In the genomic region with DNA sequence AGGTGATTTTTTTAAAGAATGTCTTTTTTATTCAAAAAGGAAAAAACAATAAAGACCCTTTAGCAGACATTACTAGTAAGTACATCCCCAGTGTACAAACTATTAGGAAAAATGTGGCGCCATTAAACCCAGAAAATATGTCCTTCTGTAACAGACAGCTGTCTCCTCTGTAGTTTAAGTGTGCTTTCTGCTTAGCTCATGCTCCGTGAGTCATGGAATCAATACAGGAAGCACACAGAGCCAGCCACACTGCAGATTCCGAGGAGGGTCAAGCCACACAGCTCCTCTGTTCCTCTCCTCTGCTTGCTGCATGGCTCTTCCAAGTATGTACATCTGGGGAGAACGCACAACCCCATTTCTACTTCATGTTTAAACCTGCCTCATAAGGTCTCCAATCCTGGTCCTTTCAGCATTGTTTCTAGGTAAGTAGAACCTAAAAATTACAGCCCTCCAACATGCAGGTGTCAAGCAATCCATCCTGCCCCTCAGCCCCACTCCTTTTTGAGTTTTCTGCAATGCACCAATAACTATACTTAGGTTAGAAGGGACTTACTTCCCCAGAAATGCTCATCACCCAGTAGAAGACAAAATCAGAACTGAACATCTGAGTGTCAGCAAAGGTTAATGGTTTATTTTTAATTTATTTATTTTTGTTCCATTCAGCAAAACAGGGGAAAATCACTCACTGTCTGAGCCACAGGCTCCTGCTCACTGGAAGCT, we compare ENCODE assay signal across 8 cellular contexts. TPM values are rescaled to one million over a fixed set of nuclear protein-coding genes. Genes with fewer than 3 reads are reported as not detected.
DNase-seq lines count a peak whose midpoint lies in the region; ATAC-seq and TF ChIP-seq lines count a peak whose summit lies in the region.

No MANE protein-coding gene starts in this region.

- peak overlapping the region; percentile 18; the same call in 1 of the 2 replicates for H3K4me3 Mint-ChIP-seq in WTC11

- H3K9me3 Mint-ChIP-seq in WTC11, result no peaks in the 10 kb centered on the region

- no peaks in the 10 kb centered on the region for H3K36me3 Mint-ChIP-seq in WTC11

- H3K4me1 ChIP-seq in foreskin keratinocyte (peaks cover 13% of the 10 kb centered on the region), ovary (ENCODE audit: insufficient read depth) (peaks cover 14% of the 10 kb centered on the region)

- ATAC-seq in WTC11 (peak; percentile 28), foreskin keratinocyte (peak; percentile 92), GM18867 (IDR thresholded peaks at IDR 0.05; ENCODE audit: unreplicated experiment) (no peak), HG03521 (IDR thresholded peaks at IDR 0.05; ENCODE audit: unreplicated experiment) (no peak)

- CTCF ChIA-PET in WTC11 (lab: Charles Lee), result interaction anchor here (1.0 to 1.4 kb wide), 3 partner anchors 38 to 210 kb away, joined by 5 read pairs; a partner anchor contains a TSS

- H3K9me3 ChIP-seq in ovary, result no peaks in the 10 kb centered on the region

- intact Hi-C loops in ovary (cut with DNase I), result no loop called here

- no peak overlapping the region for H3K4me3 ChIP-seq in ovary

- 15 to 21% (median 19%) methylated on average over 4 of the region's 4 CpGs for WGBS in ovary, 3 donors

- peaks cover 63% of the 10 kb centered on the region for H3K4me1 Mint-ChIP-seq in WTC11

- TF ChIP-seq CTCF in WTC11 (IDR thresholded peaks at IDR 0.05) (no peak), foreskin keratinocyte (conservative IDR thresholded peaks at IDR 0.05) (no peak), ovary (IDR thresholded peaks at IDR 0.05) (no peak)

- H3K27me3 ChIP-seq in foreskin keratinocyte, result no peaks in the 10 kb centered on the region
- no peaks in the 10 kb centered on the region for H3K27me3 ChIP-seq in ovary

- no peak for TF ChIP-seq POLR2A in ovary (IDR thresholded peaks at IDR 0.05)

- no peaks in the 10 kb centered on the region for H3K36me3 ChIP-seq in ovary

- DNase-seq in NCI-H1417 (lab: John Stamatoyannopoulos, UW), result peak; percentile 13 to 52 (median 46)
- DNase-seq in NCI-H1417 treated with DMSO at 0.1 percent for 48 hours (lab: John Stamatoyannopoulos, UW), result no peak
- peak; percentile 75 for DNase-seq in NCI-H2227 (lab: John Stamatoyannopoulos, UW; ENCODE audit: unreplicated experiment)
- DNase-seq in WTC11 (ENCODE audit: low spot score), result no peak
- DNase-seq in foreskin keratinocyte, result peak; percentile 68 to 84
- peak in 4 of 5 donors; percentile 26 to 36 (median 30) for DNase-seq in ovary

- peak overlapping the region; percentile 84 for H3K27ac Mint-ChIP-seq in WTC11

- H3K27ac ChIP-seq in foreskin keratinocyte, result peak overlapping the region; percentile 7
- H3K27ac ChIP-seq in ovary, result peak overlapping the region; percentile 35 to 49

- H3K27me3 Mint-ChIP-seq in WTC11 (ENCODE audit: low read depth), result no peaks in the 10 kb centered on the region

- POLR2A ChIA-PET in WTC11 (lab: Charles Lee), result interaction anchor here (1.3 to 1.5 kb wide), 2 partner anchors 37 to 38 kb away, joined by 3 to 5 read pairs; a partner anchor contains a TSS

- TF ChIP-seq EP300 in ovary (IDR thresholded peaks at IDR 0.05), result no peak

TF ChIP-seq in WTC11, 78 proteins besides CTCF, POLR2A, EP300 and RAD21:
- TF ChIP-seq, protein P1, sequence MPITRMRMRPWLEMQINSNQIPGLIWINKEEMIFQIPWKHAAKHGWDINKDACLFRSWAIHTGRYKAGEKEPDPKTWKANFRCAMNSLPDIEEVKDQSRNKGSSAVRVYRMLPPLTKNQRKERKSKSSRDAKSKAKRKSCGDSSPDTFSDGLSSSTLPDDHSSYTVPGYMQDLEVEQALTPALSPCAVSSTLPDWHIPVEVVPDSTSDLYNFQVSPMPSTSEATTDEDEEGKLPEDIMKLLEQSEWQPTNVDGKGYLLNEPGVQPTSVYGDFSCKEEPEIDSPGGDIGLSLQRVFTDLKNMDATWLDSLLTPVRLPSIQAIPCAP (CRISPR knock-in tag; IDR thresholded peaks at IDR 0.05), result no peak
- TF ChIP-seq, protein P2, sequence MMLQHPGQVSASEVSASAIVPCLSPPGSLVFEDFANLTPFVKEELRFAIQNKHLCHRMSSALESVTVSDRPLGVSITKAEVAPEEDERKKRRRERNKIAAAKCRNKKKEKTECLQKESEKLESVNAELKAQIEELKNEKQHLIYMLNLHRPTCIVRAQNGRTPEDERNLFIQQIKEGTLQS (CRISPR knock-in tag; conservative IDR thresholded peaks at IDR 0.05), result no peak
- TF ChIP-seq KAT7 (CRISPR knock-in tag; IDR thresholded peaks at IDR 0.05; ENCODE audit: borderline replicate concordance), result no peak
- TF ChIP-seq GABPB1 (CRISPR knock-in tag; IDR thresholded peaks at IDR 0.05), result peak; percentile 54; the same call in 1 of the 2 replicates
- TF ChIP-seq, protein P3, sequence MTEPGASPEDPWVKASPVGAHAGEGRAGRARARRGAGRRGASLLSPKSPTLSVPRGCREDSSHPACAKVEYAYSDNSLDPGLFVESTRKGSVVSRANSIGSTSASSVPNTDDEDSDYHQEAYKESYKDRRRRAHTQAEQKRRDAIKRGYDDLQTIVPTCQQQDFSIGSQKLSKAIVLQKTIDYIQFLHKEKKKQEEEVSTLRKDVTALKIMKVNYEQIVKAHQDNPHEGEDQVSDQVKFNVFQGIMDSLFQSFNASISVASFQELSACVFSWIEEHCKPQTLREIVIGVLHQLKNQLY (CRISPR knock-in tag; IDR thresholded peaks at IDR 0.05), result no peak
- TF ChIP-seq JUN (CRISPR knock-in tag; IDR thresholded peaks at IDR 0.05), result no peak
- TF ChIP-seq, protein P4, sequence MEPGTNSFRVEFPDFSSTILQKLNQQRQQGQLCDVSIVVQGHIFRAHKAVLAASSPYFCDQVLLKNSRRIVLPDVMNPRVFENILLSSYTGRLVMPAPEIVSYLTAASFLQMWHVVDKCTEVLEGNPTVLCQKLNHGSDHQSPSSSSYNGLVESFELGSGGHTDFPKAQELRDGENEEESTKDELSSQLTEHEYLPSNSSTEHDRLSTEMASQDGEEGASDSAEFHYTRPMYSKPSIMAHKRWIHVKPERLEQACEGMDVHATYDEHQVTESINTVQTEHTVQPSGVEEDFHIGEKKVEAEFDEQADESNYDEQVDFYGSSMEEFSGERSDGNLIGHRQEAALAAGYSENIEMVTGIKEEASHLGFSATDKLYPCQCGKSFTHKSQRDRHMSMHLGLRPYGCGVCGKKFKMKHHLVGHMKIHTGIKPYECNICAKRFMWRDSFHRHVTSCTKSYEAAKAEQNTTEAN (CRISPR knock-in tag; IDR thresholded peaks at IDR 0.05), result no peak
- TF ChIP-seq NR3C1 (CRISPR knock-in tag; conservative IDR thresholded peaks at IDR 0.05; ENCODE audit: low read depth), result no peak
TF ChIP-seq in WTC11: peak in this region for 1.

RNA-seq across cellular contexts. Expression of a gene that starts 37.5 kb away (rescaled TPM):
- total RNA-seq in WTC11 (2021), result 16.8 to 20.2 TPM (median 19.2 TPM) in 3 replicates
- total RNA-seq in foreskin keratinocyte, result 24.4 and 28.3 TPM in 2 replicates
- 13.2 and 13.7 TPM in 2 replicates for polyA plus RNA-seq in foreskin keratinocyte
- total RNA-seq in ovary, result 10 to 100 TPM; 23.4 to 49.5 (median 30.4) TPM
- 10 to 100 TPM; 23.4 to 51.2 TPM for polyA plus RNA-seq in ovary

Comparison
In these comparisons a context has a peak if more than half of its experiments do, and no peak if none do; other contexts are left out.
1. DNase-seq: peak in NCI-H1417 (3 of 3), NCI-H2227 (single experiment), foreskin keratinocyte (2 of 2) and ovary (4 of 5); none in NCI-H1417 treated with DMSO at 0.1 percent for 48 hours (single experiment) and WTC11 (single experiment).
2. ATAC-seq: peak in WTC11 (single experiment) and foreskin keratinocyte (single experiment); none in GM18867 (single experiment) and HG03521 (single experiment).